In genomic region chr1:108559215-108560142, GRCh38 we compare ENCODE assay signal across 8 cellular contexts. TPM values are rescaled to one million over a fixed set of nuclear protein-coding genes. Genes with fewer than 3 reads are reported as not detected.
A peak's percentile ranks its signal among the peaks of the same experiment; 100 is the strongest.
DNase-seq lines count a peak whose midpoint lies in the region; ATAC-seq, FAIRE-seq and TF ChIP-seq lines count a peak whose summit lies in the region.

Gene EEIG2, plus strand, starts transcription at chr1:108560100. Its CDS starts 329 bp downstream, at chr1:108560429.

- H3K36me3 ChIP-seq in astrocyte (ENCODE audit: insufficient read depth, low read length) (no peaks in the 10 kb centered on the region), iPS DF 6.9 (ENCODE audit: control insufficient read depth, insufficient read depth, low read length) (no peaks in the 10 kb centered on the region), sigmoid colon (no peaks in the 10 kb centered on the region)

- H3K4me3 ChIP-seq in astrocyte (ENCODE audit: insufficient read depth, low read depth, low read length): peak within 1 kb of the TSS; percentile 68
- H3K4me3 ChIP-seq in iPS DF 6.9 (ENCODE audit: low read length): peak within 1 kb of the TSS; percentile 57
- H3K4me3 ChIP-seq in sigmoid colon: peak within 1 kb of the TSS; percentile 51 to 75 (median 63)

- TF ChIP-seq EP300 in sigmoid colon (IDR thresholded peaks at IDR 0.05): no peak

- peak within 1 kb of the TSS; percentile 83 for H2AFZ ChIP-seq in astrocyte (ENCODE audit: low read depth, low read length)

- peak within 1 kb of the TSS; percentile 83 for H3K27ac Mint-ChIP-seq in astrocyte (ENCODE audit: unreplicated experiment)

- TF ChIP-seq POLR2A in sigmoid colon (IDR thresholded peaks at IDR 0.05): no peak

- peaks cover 4% of the 10 kb centered on the region for H4K20me1 ChIP-seq in astrocyte (ENCODE audit: insufficient read depth, low read length)

- H3K4me2 ChIP-seq in astrocyte (ENCODE audit: low read length): peak within 1 kb of the TSS; percentile 96

- WGBS in iPS DF 6.9 (ENCODE audit: insufficient coverage, insufficient read length): no CpG with 5 or more reads among the region's 55 CpGs
- 13% methylated on average over 55 of the region's 55 CpGs for WGBS in sigmoid colon, 2 donors

- H3K27ac ChIP-seq in astrocyte (ENCODE audit: low read depth, low read length) (no peak within 1 kb of the TSS), iPS DF 6.9 (ENCODE audit: low read length) (no peak within 1 kb of the TSS), sigmoid colon (peak within 1 kb of the TSS; percentile 72 to 78 (median 76))

- H3K4me1 ChIP-seq in astrocyte (ENCODE audit: insufficient read depth, low read length): peaks cover 9% of the 10 kb centered on the region
- peaks cover 1% of the 10 kb centered on the region; the same call in 1 of the 2 replicates for H3K4me1 ChIP-seq in iPS DF 6.9 (ENCODE audit: control insufficient read depth, insufficient read depth, low read length)
- peaks cover 0 to 23% (median 11%) of the 10 kb centered on the region in 4 donors for H3K4me1 ChIP-seq in sigmoid colon

- peaks cover 2% of the 10 kb centered on the region for H3K27me3 ChIP-seq in astrocyte (ENCODE audit: insufficient read depth, low read length)
- no peaks in the 10 kb centered on the region for H3K27me3 ChIP-seq in iPS DF 6.9 (ENCODE audit: control insufficient read depth, insufficient read depth, low read length)
- H3K27me3 ChIP-seq in sigmoid colon: no peaks in the 10 kb centered on the region

- no peaks in the 10 kb centered on the region for H3K4me1 Mint-ChIP-seq in astrocyte (ENCODE audit: low read depth, unreplicated experiment)

- H3K9ac ChIP-seq in astrocyte (ENCODE audit: low read length): peak within 1 kb of the TSS; percentile 74

- peak; percentile 66 to 77 for DNase-seq in NCI-H2081 (lab: John Stamatoyannopoulos, UW)
- DNase-seq in NCI-H2081 treated with DMSO at 0.1 percent for 48 hours (lab: John Stamatoyannopoulos, UW): no peak
- peak; percentile 72 for DNase-seq in NCI-H1694 (lab: John Stamatoyannopoulos, UW)
- peak; percentile 78 for DNase-seq in T-helper 22 cell (ENCODE audit: low read depth)
- peak; percentile 72 for DNase-seq in astrocyte (ENCODE audit: low read depth)
- DNase-seq in iPS DF 6.9 (ENCODE audit: low read depth, low spot score): no peak
- peak; percentile 90 for DNase-seq in sigmoid colon

- peak; percentile 73 for ATAC-seq in HG02885 (IDR thresholded peaks at IDR 0.05; ENCODE audit: poor library complexity, unreplicated experiment)

- intact Hi-C loops in sigmoid colon (cut with DNase I): loop anchor here (2.0 to 5.0 kb wide), 2 partner anchors 47 to 187 kb away; partner anchors contain the start of gene STXBP3

- no peaks in the 10 kb centered on the region for H3K27me3 Mint-ChIP-seq in astrocyte (ENCODE audit: low read depth, unreplicated experiment)

- peak within 1 kb of the TSS; percentile 90 for H3K4me3 Mint-ChIP-seq in astrocyte (ENCODE audit: unreplicated experiment)

- no peak for FAIRE-seq in astrocyte (lab: Jason Lieb, UNC)

- H3K9me3 Mint-ChIP-seq in astrocyte (ENCODE audit: unreplicated experiment): no peaks in the 10 kb centered on the region

- no peaks in the 10 kb centered on the region for H3K36me3 Mint-ChIP-seq in astrocyte (ENCODE audit: low read depth, unreplicated experiment)

- TF ChIP-seq CTCF in astrocyte (IDR thresholded peaks at IDR 0.05; ENCODE audit: insufficient read depth, low read depth, low read length) (peak; percentile 34), sigmoid colon (IDR thresholded peaks at IDR 0.05) (peak in 2 of 4 experiments; percentile 29 to 85)

- H3K9me3 ChIP-seq in astrocyte (ENCODE audit: insufficient read depth, low read depth, low read length): no peaks in the 10 kb centered on the region
- no peaks in the 10 kb centered on the region for H3K9me3 ChIP-seq in iPS DF 6.9 (ENCODE audit: control insufficient read depth, insufficient read depth, low read length)
- H3K9me3 ChIP-seq in sigmoid colon: no peaks in the 10 kb centered on the region

- H3K79me2 ChIP-seq in astrocyte (ENCODE audit: insufficient read depth, low read length): peaks cover 7% of the 10 kb centered on the region

RNA-seq across cellular contexts. Expression of gene EEIG2, which starts in this region (rescaled TPM):
- total RNA-seq in astrocyte (5.3 and 7.1 TPM in 2 replicates), sigmoid colon (10 to 100 TPM; 11.0 to 17.2 (median 13.4) TPM)
- polyA plus RNA-seq in sigmoid colon: 10 to 100 TPM; 10.6 to 12.0 (median 11.8) TPM

Comparison
In these comparisons a context has a peak if more than half of its experiments do, and no peak if none do; other contexts are left out.
1. DNase-seq: peak in NCI-H2081 (2 of 2), NCI-H1694 (single experiment), T-helper 22 cell (single experiment), astrocyte (single experiment) and sigmoid colon (single experiment); none in NCI-H2081 treated with DMSO at 0.1 percent for 48 hours (single experiment) and iPS DF 6.9 (single experiment).
2. H3K27ac ChIP-seq: peak in sigmoid colon (4 of 4); none in astrocyte (single experiment) and iPS DF 6.9 (single experiment).
3. Peak in every context shown above with its lines, with median percentiles within 50 percentile points of each other: H3K4me3 ChIP-seq.